ENCODE assay signal across 7 cellular contexts in the genomic region with DNA sequence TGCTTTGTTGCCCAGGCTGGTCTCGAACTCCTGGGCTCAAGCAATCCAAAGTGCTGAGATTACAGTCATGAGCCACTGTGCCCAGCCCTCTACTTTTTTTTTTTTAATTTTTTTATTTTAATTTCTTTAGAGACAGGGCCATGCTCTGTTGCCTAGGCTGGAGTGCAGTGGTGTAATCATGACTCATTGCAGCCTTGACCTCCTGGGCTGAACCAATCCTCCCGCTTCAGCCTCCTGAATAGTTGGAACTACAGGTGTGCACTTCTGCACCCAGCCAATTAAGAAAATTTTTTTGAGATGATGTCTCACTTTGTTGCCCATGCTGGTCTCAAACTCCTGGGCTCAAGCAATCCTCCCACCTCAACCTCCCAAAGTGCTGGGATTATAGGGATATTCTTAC.
"Had no signal": no experiment of that assay in that cellular context is flagged by ENCODE, and none has a peak within 500 bp of the region (broad histone marks: within the 10 kb centered on the region; RNA-seq: fewer than 3 reads in every experiment).

No MANE protein-coding gene starts in this region.

- H3K4me3 Mint-ChIP-seq: GM23338, H9, IgD-negative memory B cell had no signal

- DNase-seq: H9, HCEC 1CT had no signal

- H3K27ac Mint-ChIP-seq: GM23338, H9, IgD-negative memory B cell had no signal

- ATAC-seq: GM23338, HepG2 had no signal

- FAIRE-seq: H1, H54, HepG2 had no signal

- H3K27me3 Mint-ChIP-seq: IgD-negative memory B cell had no signal

- H3K9me3 Mint-ChIP-seq: GM23338, H9 had no signal
